Comparison of ENCODE assay signal across 8 cellular contexts in the genomic region with DNA sequence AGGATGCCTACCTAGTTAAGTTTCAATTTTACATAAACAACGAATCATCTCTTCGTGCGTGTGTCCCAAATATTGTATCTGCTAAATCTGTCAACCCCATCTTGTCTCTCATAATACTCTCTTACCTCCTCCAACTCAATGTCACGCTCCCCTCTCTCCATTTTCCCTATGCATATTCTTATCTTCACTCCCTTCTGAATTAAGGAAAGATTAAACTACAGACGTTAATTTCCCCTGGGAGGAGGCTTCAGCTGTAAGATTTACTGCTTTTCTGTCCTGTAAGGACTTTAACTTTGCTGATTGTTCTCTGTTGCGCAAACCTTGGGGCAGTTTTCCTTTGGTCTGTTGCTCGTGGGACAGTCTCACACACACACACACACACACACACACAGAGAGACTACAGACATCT. TPM values are rescaled to one million over a fixed set of nuclear protein-coding genes. Genes with fewer than 3 reads are reported as not detected.
DNase-seq lines count a peak whose midpoint lies in the region; ATAC-seq and TF ChIP-seq lines count a peak whose summit lies in the region.

No MANE protein-coding gene starts in this region.

- H3K9me3 ChIP-seq in RWPE2 (ENCODE audit: severe bottlenecking) (no peaks in the 10 kb centered on the region), endocrine pancreas (ENCODE audit: control insufficient read depth, low read length) (no peaks in the 10 kb centered on the region), muscle layer of duodenum (ENCODE audit: control insufficient read depth in 1 of 2, low read length in 2 of 2) (no peaks in the 10 kb centered on the region)

- TF ChIP-seq CTCF in RWPE2 (IDR thresholded peaks at IDR 0.05; ENCODE audit: poor library complexity, severe bottlenecking) = no peak

- H3K27ac ChIP-seq in RWPE2 (ENCODE audit: poor library complexity, severe bottlenecking) (peak overlapping the region; percentile 32), muscle layer of duodenum (ENCODE audit: low read length) (peak overlapping the region; percentile 89)

- H3K36me3 ChIP-seq in RWPE2 (ENCODE audit: low read depth) (no peaks in the 10 kb centered on the region), endocrine pancreas (ENCODE audit: control insufficient read depth, insufficient read depth, low read length) (no peaks in the 10 kb centered on the region), muscle layer of duodenum (ENCODE audit: control insufficient read depth in 1 of 2, insufficient read depth in 2 of 2, low read length in 2 of 2) (no peaks in the 10 kb centered on the region)

- H3K27me3 ChIP-seq in RWPE2 (ENCODE audit: insufficient read depth, poor library complexity, severe bottlenecking) (no peaks in the 10 kb centered on the region), endocrine pancreas (ENCODE audit: control insufficient read depth, insufficient read depth, low read length) (no peaks in the 10 kb centered on the region), muscle layer of duodenum (ENCODE audit: low read depth, low read length) (no peaks in the 10 kb centered on the region)

- peak overlapping the region; percentile 51 for H3K9ac ChIP-seq in endocrine pancreas (ENCODE audit: control insufficient read depth, insufficient read depth, low read length)

- DNase-seq in AG20443 (ENCODE audit: low spot score) = peak; percentile 16
- no peak for DNase-seq in RWPE2 (ENCODE audit: low spot score)
- no peak for DNase-seq in SW 1271 (lab: John Stamatoyannopoulos, UW)
- no peak for DNase-seq in epidermal melanocyte (ENCODE audit: insufficient read length, low spot score)

- H3K4me1 ChIP-seq in RWPE2 (ENCODE audit: insufficient read depth, poor library complexity, severe bottlenecking) (no peaks in the 10 kb centered on the region), endocrine pancreas (ENCODE audit: control insufficient read depth, insufficient read depth, low read length) (peaks cover 17% of the 10 kb centered on the region), muscle layer of duodenum (ENCODE audit: control insufficient read depth in 1 of 2, insufficient read depth in 2 of 2, low read length in 2 of 2) (peaks cover 4 to 8% of the 10 kb centered on the region in 2 donors)

- peak; percentile 21 for ATAC-seq in GM18909 (IDR thresholded peaks at IDR 0.05; ENCODE audit: poor library complexity, unreplicated experiment)
- no peak; the same call in 2 of the 3 replicates for ATAC-seq in RWPE2 (ENCODE audit: low read depth)
- no peak for ATAC-seq in esophagus mucosa

- H3K4me3 ChIP-seq in RWPE2 (ENCODE audit: severe bottlenecking) (peak overlapping the region; percentile 70), endocrine pancreas (ENCODE audit: control insufficient read depth, insufficient read depth, low read length) (peak overlapping the region; percentile 90), muscle layer of duodenum (ENCODE audit: low read depth in 1 of 2, low read length in 2 of 2) (peak overlapping the region; percentile 80 to 87)

RNA-seq across cellular contexts. Expression of a gene that starts 0.5 kb away (rescaled TPM):
- total RNA-seq in esophagus mucosa = 15.2 TPM
